In the genomic region with DNA sequence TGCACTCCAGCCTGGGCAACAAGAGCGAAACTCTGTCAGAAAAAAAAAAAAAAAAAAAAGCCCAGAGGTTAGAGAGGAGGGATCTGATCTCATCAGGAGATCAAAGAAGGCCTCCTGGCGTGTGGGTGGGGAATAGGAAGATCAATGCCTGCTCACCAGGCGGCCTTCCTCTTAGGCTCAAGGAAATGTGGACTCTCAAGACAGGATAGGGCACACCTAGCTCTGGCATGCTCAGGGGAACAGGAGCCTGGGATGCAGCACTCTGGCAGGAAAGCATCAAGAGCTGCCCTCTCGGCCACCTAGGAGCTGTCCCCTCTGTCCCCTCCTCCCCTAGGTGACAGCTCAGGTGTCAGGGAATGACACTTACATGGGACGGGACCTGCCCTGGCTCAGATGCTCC, we compare ENCODE assay signal across 1 cellular context. TPM values are rescaled to one million over a fixed set of nuclear protein-coding genes. Genes with fewer than 3 reads are reported as not detected.
"Had no signal": no experiment of that assay in that cellular context is flagged by ENCODE, and none has a peak within 500 bp of the region (broad histone marks: within the 10 kb centered on the region; RNA-seq: fewer than 3 reads in every experiment).

No MANE protein-coding gene starts in this region.

RNA-seq across cellular contexts. Expression of a gene that starts 22.9 kb away (rescaled TPM):
- total RNA-seq: foreskin keratinocyte had no signal
